Comparison of ENCODE assay signal across 8 cellular contexts in genomic region chr6:27478706-27479318, GRCh38. TPM values are rescaled to one million over a fixed set of nuclear protein-coding genes. Genes with fewer than 3 reads are reported as not detected.
DNase-seq lines count a peak whose midpoint lies in the region; ATAC-seq and TF ChIP-seq lines count a peak whose summit lies in the region.

No MANE protein-coding gene starts in this region.

- H3K4me3 ChIP-seq in mucosa of descending colon, result peak overlapping the region; percentile 44

- H3K4me1 ChIP-seq in mucosa of descending colon (ENCODE audit: low read depth), result no peaks in the 10 kb centered on the region

- TF ChIP-seq CTCF in mucosa of descending colon (IDR thresholded peaks at IDR 0.05), result no peak

- DNase-seq in COLO829 (ENCODE audit: low spot score) (peak; percentile 93), HT1080 (ENCODE audit: low read depth) (peak; percentile 91), NOMO-1 treated with dmso at 0.1 percent for 144 hours (lab: John Stamatoyannopoulos, UW; ENCODE audit: unreplicated experiment) (peak; percentile 56), epithelial cell of prostate (ENCODE audit: low read depth, low spot score) (no peak), mucosa of descending colon (peak; percentile 89 to 97 (median 90))
- DNase-seq in activated CD8-positive, alpha-beta memory T cell treated with anti-CD3 and anti-CD28 coated beads, Interleukin-2, amount 50 U/mL, for 48 hours, result peak; percentile 92
- peak; percentile 75 for DNase-seq in stimulated activated CD8-positive, alpha-beta memory T cell treated with anti-CD3 and anti-CD28 coated beads, Interleukin-4, amount 100 ng/mL, for 24 hours (ENCODE audit: low read depth)

- H3K36me3 ChIP-seq in mucosa of descending colon (ENCODE audit: low read depth), result no peaks in the 10 kb centered on the region

- H3K9me3 ChIP-seq in mucosa of descending colon, result no peaks in the 10 kb centered on the region

- intact Hi-C loops in mucosa of descending colon (cut with DNase I, micrococcal nuclease), result loop anchor here in 1 of 2 donors (10.0 kb wide), 1 partner anchor 294 kb away; no protein-coding TSS in a partner anchor

- peak overlapping the region; percentile 86 for H3K27ac ChIP-seq in epithelial cell of prostate

- peak; percentile 67 for ATAC-seq in GM21390 (IDR thresholded peaks at IDR 0.05; ENCODE audit: unreplicated experiment)
- ATAC-seq in mucosa of descending colon, result peak; percentile 87

RNA-seq across cellular contexts. Expression of gene ZNF184, which starts 5.9 kb away (rescaled TPM):
- total RNA-seq in HT1080 (2014; rRNA removed; shearing (Covaris generic)), result 3.5 and 5.5 TPM in 2 replicates
- polyA plus RNA-seq in HT1080 (2015; cell fraction: cytosol; rRNA removed), result 2.5 and 3.3 TPM in 2 replicates
- 4.0 and 4.1 TPM in 2 replicates for polyA plus RNA-seq in HT1080 (2015; cell fraction: nucleus; rRNA removed)
- total RNA-seq in mucosa of descending colon, result 1 to 10 TPM; 6.0 to 7.0 (median 6.2) TPM
